ENCODE assay signal across 8 cellular contexts in genomic region chr5:52915176-52915875, GRCh38.
DNase-seq lines count a peak whose midpoint lies in the region; ATAC-seq and TF ChIP-seq lines count a peak whose summit lies in the region.

No MANE protein-coding gene starts in this region.

- H3K27me3 Mint-ChIP-seq in activated naive CD8-positive, alpha-beta T cell treated with anti-CD3 and anti-CD28 coated beads, Interleukin-2, amount 50 U/mL, for 24 hours, result peaks cover 2% of the 10 kb centered on the region

- H3K27ac Mint-ChIP-seq in activated naive CD8-positive, alpha-beta T cell treated with anti-CD3 and anti-CD28 coated beads, Interleukin-2, amount 50 U/mL, for 24 hours, result no peak overlapping the region

- no peak overlapping the region for H2AFZ ChIP-seq in MM.1S (ENCODE audit: low read length)

- no peaks in the 10 kb centered on the region for H4K20me1 ChIP-seq in MM.1S (ENCODE audit: insufficient read depth, low read length)

- no peaks in the 10 kb centered on the region for H3K79me2 ChIP-seq in MM.1S (ENCODE audit: low read length)

- H3K9me3 Mint-ChIP-seq in activated naive CD8-positive, alpha-beta T cell treated with anti-CD3 and anti-CD28 coated beads, Interleukin-2, amount 50 U/mL, for 24 hours, result no peaks in the 10 kb centered on the region

- no peak overlapping the region for H3K27ac ChIP-seq in MM.1S (ENCODE audit: low read length)
- H3K27ac ChIP-seq in SK-N-MC, result no peak overlapping the region

- intact Hi-C loops in left cardiac atrium (cut with DNase I), result loop anchor here (5.0 to 10.0 kb wide), 2 partner anchors 128 to 221 kb away; partner anchors contain the start of genes ITGA1 (in 2 of the 2) and PELO (in 2 of the 2)

- no peak overlapping the region for H3K9ac ChIP-seq in MM.1S (ENCODE audit: low read length)
- H3K9ac ChIP-seq in SK-N-MC (ENCODE audit: insufficient read length), result no peak overlapping the region

- peak; percentile 66 for TF ChIP-seq CTCF in GM12873 (IDR thresholded peaks at IDR 0.05; ENCODE audit: insufficient read depth, low read depth, low read length, missing control alignments)
- peak; percentile 68 for TF ChIP-seq CTCF in MM.1S (IDR thresholded peaks at IDR 0.05; ENCODE audit: low read length)

- no peaks in the 10 kb centered on the region for H3K36me3 Mint-ChIP-seq in activated naive CD8-positive, alpha-beta T cell treated with anti-CD3 and anti-CD28 coated beads, Interleukin-2, amount 50 U/mL, for 24 hours (ENCODE audit: low read depth)

- peak overlapping the region; percentile 70 for H3K4me3 Mint-ChIP-seq in activated naive CD8-positive, alpha-beta T cell treated with anti-CD3 and anti-CD28 coated beads, Interleukin-2, amount 50 U/mL, for 24 hours

- ATAC-seq in activated naive CD8-positive, alpha-beta T cell treated with anti-CD3 and anti-CD28 coated beads, Interleukin-2, amount 50 U/mL, for 24 hours, result peak; percentile 83
- ATAC-seq in left cardiac atrium, result peak; percentile 94 to 95

- H3F3A ChIP-seq in MM.1S (ENCODE audit: insufficient read depth, low read length), result no peaks in the 10 kb centered on the region

- peak overlapping the region; percentile 20; the same call in 1 of the 2 replicates for H3K4me2 ChIP-seq in MM.1S (ENCODE audit: low read depth, low read length)

- H3K9me2 ChIP-seq in MM.1S (replicated peaks; ENCODE audit: insufficient read depth, low read length), result no peaks in the 10 kb centered on the region

- DNase-seq in HEK293T (ENCODE audit: extremely low spot score) (peak; percentile 66), MM.1S (peak; percentile 50), SK-N-MC (ENCODE audit: low read depth, low spot score) (peak; percentile 63), left cardiac atrium (peak; percentile 29), retina (peak; percentile 73), cortex of kidney (lab: John Stamatoyannopoulos, UW) (no peak)
- peak; percentile 37 for DNase-seq in activated naive CD8-positive, alpha-beta T cell treated with anti-CD3 and anti-CD28 coated beads, Interleukin-2, amount 50 U/mL, for 24 hours

- H3K4me1 ChIP-seq in MM.1S (ENCODE audit: low read length), result no peaks in the 10 kb centered on the region

- peaks cover 7% of the 10 kb centered on the region for H3K4me1 Mint-ChIP-seq in activated naive CD8-positive, alpha-beta T cell treated with anti-CD3 and anti-CD28 coated beads, Interleukin-2, amount 50 U/mL, for 24 hours

- H3K36me3 ChIP-seq in MM.1S (replicated peaks; ENCODE audit: insufficient read depth, low read length) (no peaks in the 10 kb centered on the region), SK-N-MC (ENCODE audit: insufficient read depth, low read length) (no peaks in the 10 kb centered on the region)

- H3K9me3 ChIP-seq in MM.1S (replicated peaks; ENCODE audit: insufficient read depth, low read length), result no peaks in the 10 kb centered on the region
- H3K9me3 ChIP-seq in SK-N-MC (ENCODE audit: low read depth, low read length), result no peaks in the 10 kb centered on the region

- POLR2A ChIA-PET in HEK293T (lab: Yijun Ruan, JAX), result interaction anchor here (1.0 kb wide), 1 partner anchor 116 kb away, joined by 3 read pairs; no protein-coding TSS in a partner anchor

- CTCF ChIA-PET in HEK293T (lab: Yijun Ruan, JAX), result interaction anchor here (0.5 to 1.5 kb wide), 7 partner anchors 9 to 940 kb away, joined by 3 to 5 read pairs (median 3); no protein-coding TSS in a partner anchor

- no peaks in the 10 kb centered on the region for H3K27me3 ChIP-seq in MM.1S (replicated peaks; ENCODE audit: insufficient read depth, low read length)

- H3K4me3 ChIP-seq in MM.1S (ENCODE audit: low read length) (peak overlapping the region; percentile 43), SK-N-MC (peak overlapping the region; percentile 81)

TF ChIP-seq in HEK293T, 16 proteins besides CTCF, POLR2A, EP300 and RAD21:
- TF ChIP-seq SUZ12 (IDR thresholded peaks at IDR 0.05) (no peak), LEF1 (IDR thresholded peaks at IDR 0.05; ENCODE audit: borderline replicate concordance) (no peak), PKNOX1 (IDR thresholded peaks at IDR 0.05) (peak; percentile 52)
